1 cellular context compared by ENCODE assay signal in the genomic region with DNA sequence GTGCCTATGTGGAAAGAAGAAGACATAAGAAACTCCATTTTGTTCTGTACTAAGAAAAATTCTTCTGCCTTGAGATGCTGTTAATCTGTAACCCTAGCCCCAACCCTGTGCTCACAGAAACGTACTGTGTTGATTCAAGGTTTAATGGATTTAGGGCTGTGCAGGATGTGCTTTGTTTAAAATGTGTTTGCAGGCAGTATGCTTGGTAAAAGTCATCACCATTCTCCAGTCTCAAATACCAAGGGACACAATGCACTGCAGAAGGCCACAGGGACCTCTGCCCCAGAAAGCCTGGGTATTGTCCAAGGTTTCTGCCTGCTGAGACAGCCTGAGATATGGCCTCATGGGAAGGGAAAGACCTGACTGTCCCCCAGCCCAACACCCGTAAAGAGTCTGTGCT.
A peak's percentile ranks its signal among the peaks of the same experiment; 100 is the strongest.
TF ChIP-seq lines count a peak whose summit lies in the region.
"Not testable (repeated sequence)": the region's sequence is repeated elsewhere in the genome, so short reads cannot be mapped to it uniquely, and the experiment has no call there.

No MANE protein-coding gene starts in this region.

TF ChIP-seq in HepG2, 621 proteins besides CTCF, POLR2A, EP300 and RAD21 (continues in another document):
- peak; percentile 96 for TF ChIP-seq PITX1 (CRISPR knock-in tag; IDR thresholded peaks at IDR 0.05)
- TF ChIP-seq SOX5 (CRISPR knock-in tag; IDR thresholded peaks at IDR 0.05; ENCODE audit: borderline replicate concordance): peak; percentile 82
- TF ChIP-seq, protein P1, sequence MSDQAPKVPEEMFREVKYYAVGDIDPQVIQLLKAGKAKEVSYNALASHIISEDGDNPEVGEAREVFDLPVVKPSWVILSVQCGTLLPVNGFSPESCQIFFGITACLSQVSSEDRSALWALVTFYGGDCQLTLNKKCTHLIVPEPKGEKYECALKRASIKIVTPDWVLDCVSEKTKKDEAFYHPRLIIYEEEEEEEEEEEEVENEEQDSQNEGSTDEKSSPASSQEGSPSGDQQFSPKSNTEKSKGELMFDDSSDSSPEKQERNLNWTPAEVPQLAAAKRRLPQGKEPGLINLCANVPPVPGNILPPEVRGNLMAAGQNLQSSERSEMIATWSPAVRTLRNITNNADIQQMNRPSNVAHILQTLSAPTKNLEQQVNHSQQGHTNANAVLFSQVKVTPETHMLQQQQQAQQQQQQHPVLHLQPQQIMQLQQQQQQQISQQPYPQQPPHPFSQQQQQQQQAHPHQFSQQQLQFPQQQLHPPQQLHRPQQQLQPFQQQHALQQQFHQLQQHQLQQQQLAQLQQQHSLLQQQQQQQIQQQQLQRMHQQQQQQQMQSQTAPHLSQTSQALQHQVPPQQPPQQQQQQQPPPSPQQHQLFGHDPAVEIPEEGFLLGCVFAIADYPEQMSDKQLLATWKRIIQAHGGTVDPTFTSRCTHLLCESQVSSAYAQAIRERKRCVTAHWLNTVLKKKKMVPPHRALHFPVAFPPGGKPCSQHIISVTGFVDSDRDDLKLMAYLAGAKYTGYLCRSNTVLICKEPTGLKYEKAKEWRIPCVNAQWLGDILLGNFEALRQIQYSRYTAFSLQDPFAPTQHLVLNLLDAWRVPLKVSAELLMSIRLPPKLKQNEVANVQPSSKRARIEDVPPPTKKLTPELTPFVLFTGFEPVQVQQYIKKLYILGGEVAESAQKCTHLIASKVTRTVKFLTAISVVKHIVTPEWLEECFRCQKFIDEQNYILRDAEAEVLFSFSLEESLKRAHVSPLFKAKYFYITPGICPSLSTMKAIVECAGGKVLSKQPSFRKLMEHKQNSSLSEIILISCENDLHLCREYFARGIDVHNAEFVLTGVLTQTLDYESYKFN (CRISPR knock-in tag; conservative IDR thresholded peaks at IDR 0.05): peak; percentile 74
- TF ChIP-seq, protein P2, sequence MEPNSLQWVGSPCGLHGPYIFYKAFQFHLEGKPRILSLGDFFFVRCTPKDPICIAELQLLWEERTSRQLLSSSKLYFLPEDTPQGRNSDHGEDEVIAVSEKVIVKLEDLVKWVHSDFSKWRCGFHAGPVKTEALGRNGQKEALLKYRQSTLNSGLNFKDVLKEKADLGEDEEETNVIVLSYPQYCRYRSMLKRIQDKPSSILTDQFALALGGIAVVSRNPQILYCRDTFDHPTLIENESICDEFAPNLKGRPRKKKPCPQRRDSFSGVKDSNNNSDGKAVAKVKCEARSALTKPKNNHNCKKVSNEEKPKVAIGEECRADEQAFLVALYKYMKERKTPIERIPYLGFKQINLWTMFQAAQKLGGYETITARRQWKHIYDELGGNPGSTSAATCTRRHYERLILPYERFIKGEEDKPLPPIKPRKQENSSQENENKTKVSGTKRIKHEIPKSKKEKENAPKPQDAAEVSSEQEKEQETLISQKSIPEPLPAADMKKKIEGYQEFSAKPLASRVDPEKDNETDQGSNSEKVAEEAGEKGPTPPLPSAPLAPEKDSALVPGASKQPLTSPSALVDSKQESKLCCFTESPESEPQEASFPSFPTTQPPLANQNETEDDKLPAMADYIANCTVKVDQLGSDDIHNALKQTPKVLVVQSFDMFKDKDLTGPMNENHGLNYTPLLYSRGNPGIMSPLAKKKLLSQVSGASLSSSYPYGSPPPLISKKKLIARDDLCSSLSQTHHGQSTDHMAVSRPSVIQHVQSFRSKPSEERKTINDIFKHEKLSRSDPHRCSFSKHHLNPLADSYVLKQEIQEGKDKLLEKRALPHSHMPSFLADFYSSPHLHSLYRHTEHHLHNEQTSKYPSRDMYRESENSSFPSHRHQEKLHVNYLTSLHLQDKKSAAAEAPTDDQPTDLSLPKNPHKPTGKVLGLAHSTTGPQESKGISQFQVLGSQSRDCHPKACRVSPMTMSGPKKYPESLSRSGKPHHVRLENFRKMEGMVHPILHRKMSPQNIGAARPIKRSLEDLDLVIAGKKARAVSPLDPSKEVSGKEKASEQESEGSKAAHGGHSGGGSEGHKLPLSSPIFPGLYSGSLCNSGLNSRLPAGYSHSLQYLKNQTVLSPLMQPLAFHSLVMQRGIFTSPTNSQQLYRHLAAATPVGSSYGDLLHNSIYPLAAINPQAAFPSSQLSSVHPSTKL (CRISPR knock-in tag; IDR thresholded peaks at IDR 0.05): peak; percentile 49; the same call in 1 of the 2 replicates
- TF ChIP-seq FOXA1, SOX6, LCORL, FOXP1 (IDR thresholded peaks at IDR 0.05): not testable (repeated sequence)
- TF ChIP-seq FOXA1 (CRISPR knock-in tag; IDR thresholded peaks at IDR 0.05): peak; percentile 68
- TF ChIP-seq, protein P3, sequence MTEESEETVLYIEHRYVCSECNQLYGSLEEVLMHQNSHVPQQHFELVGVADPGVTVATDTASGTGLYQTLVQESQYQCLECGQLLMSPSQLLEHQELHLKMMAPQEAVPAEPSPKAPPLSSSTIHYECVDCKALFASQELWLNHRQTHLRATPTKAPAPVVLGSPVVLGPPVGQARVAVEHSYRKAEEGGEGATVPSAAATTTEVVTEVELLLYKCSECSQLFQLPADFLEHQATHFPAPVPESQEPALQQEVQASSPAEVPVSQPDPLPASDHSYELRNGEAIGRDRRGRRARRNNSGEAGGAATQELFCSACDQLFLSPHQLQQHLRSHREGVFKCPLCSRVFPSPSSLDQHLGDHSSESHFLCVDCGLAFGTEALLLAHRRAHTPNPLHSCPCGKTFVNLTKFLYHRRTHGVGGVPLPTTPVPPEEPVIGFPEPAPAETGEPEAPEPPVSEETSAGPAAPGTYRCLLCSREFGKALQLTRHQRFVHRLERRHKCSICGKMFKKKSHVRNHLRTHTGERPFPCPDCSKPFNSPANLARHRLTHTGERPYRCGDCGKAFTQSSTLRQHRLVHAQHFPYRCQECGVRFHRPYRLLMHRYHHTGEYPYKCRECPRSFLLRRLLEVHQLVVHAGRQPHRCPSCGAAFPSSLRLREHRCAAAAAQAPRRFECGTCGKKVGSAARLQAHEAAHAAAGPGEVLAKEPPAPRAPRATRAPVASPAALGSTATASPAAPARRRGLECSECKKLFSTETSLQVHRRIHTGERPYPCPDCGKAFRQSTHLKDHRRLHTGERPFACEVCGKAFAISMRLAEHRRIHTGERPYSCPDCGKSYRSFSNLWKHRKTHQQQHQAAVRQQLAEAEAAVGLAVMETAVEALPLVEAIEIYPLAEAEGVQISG (CRISPR knock-in tag; IDR thresholded peaks at IDR 0.05): 0 out of 2 replicates have a peak, but pooled peaks have one; percentile 17
- peak; percentile 76 for TF ChIP-seq SOX6 (CRISPR knock-in tag; IDR thresholded peaks at IDR 0.05)
- TF ChIP-seq ZNF605 (CRISPR knock-in tag; IDR thresholded peaks at IDR 0.05): peak; percentile 56; the same call in 1 of the 2 replicates
- TF ChIP-seq, protein P4, sequence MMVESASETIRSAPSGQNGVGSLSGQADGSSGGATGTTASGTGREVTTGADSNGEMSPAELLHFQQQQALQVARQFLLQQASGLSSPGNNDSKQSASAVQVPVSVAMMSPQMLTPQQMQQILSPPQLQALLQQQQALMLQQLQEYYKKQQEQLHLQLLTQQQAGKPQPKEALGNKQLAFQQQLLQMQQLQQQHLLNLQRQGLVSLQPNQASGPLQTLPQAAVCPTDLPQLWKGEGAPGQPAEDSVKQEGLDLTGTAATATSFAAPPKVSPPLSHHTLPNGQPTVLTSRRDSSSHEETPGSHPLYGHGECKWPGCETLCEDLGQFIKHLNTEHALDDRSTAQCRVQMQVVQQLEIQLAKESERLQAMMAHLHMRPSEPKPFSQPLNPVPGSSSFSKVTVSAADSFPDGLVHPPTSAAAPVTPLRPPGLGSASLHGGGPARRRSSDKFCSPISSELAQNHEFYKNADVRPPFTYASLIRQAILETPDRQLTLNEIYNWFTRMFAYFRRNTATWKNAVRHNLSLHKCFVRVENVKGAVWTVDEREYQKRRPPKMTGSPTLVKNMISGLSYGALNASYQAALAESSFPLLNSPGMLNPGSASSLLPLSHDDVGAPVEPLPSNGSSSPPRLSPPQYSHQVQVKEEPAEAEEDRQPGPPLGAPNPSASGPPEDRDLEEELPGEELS (CRISPR knock-in tag; IDR thresholded peaks at IDR 0.05): peak; percentile 35; the same call in 1 of the 2 replicates
- TF ChIP-seq SAP130 (CRISPR knock-in tag; IDR thresholded peaks at IDR 0.05; ENCODE audit: low read depth): peak; percentile 56
- TF ChIP-seq ZNF614 (CRISPR knock-in tag; IDR thresholded peaks at IDR 0.05; ENCODE audit: borderline replicate concordance): 0 out of 2 replicates have a peak, but pooled peaks have one; percentile 17
- TF ChIP-seq LCORL (CRISPR knock-in tag; IDR thresholded peaks at IDR 0.05): peak; percentile 47; the same call in 1 of the 2 replicates
- TF ChIP-seq ZMYM4 (CRISPR knock-in tag; IDR thresholded peaks at IDR 0.05): 0 out of 2 replicates have a peak, but pooled peaks have one; percentile 20
- peak; percentile 45; the same call in 1 of the 2 replicates for TF ChIP-seq FOXP1 (CRISPR knock-in tag; IDR thresholded peaks at IDR 0.05)
- TF ChIP-seq ZNF143 (CRISPR knock-in tag; IDR thresholded peaks at IDR 0.05): peak; percentile 51
- TF ChIP-seq PHF21A (CRISPR knock-in tag; IDR thresholded peaks at IDR 0.05): peak; percentile 48; the same call in 1 of the 2 replicates
- TF ChIP-seq FOXA3 (CRISPR knock-in tag; IDR thresholded peaks at IDR 0.05): peak; percentile 41
- peak; percentile 60 for TF ChIP-seq TEAD3 (CRISPR knock-in tag; optimal IDR thresholded peaks at IDR 0.05; ENCODE audit: borderline replicate concordance)
- 0 out of 2 replicates have a peak, but pooled peaks have one; percentile 42 for TF ChIP-seq ZSCAN29 (CRISPR knock-in tag; conservative IDR thresholded peaks at IDR 0.05)
- TF ChIP-seq HOXA3 (CRISPR knock-in tag; IDR thresholded peaks at IDR 0.05): 0 out of 2 replicates have a peak, but pooled peaks have one; percentile 27
- peak; percentile 96 for TF ChIP-seq PPARG (CRISPR knock-in tag; conservative IDR thresholded peaks at IDR 0.05)
- peak; percentile 52; the same call in 1 of the 2 replicates for TF ChIP-seq MED1 (CRISPR knock-in tag; IDR thresholded peaks at IDR 0.05)
- peak; percentile 55; the same call in 1 of the 2 replicates for TF ChIP-seq DPF2 (CRISPR knock-in tag; IDR thresholded peaks at IDR 0.05; ENCODE audit: borderline replicate concordance, low read depth)
- 0 out of 2 replicates have a peak, but pooled peaks have one; percentile 29 for TF ChIP-seq ZNF572 (CRISPR knock-in tag; IDR thresholded peaks at IDR 0.05)
- peak; percentile 71 for TF ChIP-seq SOX13 (IDR thresholded peaks at IDR 0.05)
- peak in 1 of 2 experiments; percentile 86; a peak in 2 of 4 replicates for TF ChIP-seq SOX13 (CRISPR knock-in tag; conservative IDR thresholded peaks at IDR 0.05 in 1 of 2, IDR thresholded peaks at IDR 0.05 in 1 of 2)
- TF ChIP-seq, protein P5, sequence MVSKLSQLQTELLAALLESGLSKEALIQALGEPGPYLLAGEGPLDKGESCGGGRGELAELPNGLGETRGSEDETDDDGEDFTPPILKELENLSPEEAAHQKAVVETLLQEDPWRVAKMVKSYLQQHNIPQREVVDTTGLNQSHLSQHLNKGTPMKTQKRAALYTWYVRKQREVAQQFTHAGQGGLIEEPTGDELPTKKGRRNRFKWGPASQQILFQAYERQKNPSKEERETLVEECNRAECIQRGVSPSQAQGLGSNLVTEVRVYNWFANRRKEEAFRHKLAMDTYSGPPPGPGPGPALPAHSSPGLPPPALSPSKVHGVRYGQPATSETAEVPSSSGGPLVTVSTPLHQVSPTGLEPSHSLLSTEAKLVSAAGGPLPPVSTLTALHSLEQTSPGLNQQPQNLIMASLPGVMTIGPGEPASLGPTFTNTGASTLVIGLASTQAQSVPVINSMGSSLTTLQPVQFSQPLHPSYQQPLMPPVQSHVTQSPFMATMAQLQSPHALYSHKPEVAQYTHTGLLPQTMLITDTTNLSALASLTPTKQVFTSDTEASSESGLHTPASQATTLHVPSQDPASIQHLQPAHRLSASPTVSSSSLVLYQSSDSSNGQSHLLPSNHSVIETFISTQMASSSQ (IDR thresholded peaks at IDR 0.05; ENCODE audit: low read depth): peak; percentile 47; the same call in 1 of the 2 replicates
- TF ChIP-seq, protein P5 (CRISPR knock-in tag; IDR thresholded peaks at IDR 0.05; ENCODE audit: borderline replicate concordance): not testable (repeated sequence)
- TF ChIP-seq, protein P6, sequence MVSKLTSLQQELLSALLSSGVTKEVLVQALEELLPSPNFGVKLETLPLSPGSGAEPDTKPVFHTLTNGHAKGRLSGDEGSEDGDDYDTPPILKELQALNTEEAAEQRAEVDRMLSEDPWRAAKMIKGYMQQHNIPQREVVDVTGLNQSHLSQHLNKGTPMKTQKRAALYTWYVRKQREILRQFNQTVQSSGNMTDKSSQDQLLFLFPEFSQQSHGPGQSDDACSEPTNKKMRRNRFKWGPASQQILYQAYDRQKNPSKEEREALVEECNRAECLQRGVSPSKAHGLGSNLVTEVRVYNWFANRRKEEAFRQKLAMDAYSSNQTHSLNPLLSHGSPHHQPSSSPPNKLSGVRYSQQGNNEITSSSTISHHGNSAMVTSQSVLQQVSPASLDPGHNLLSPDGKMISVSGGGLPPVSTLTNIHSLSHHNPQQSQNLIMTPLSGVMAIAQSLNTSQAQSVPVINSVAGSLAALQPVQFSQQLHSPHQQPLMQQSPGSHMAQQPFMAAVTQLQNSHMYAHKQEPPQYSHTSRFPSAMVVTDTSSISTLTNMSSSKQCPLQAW (CRISPR knock-in tag; IDR thresholded peaks at IDR 0.05): peak; percentile 46; the same call in 1 of the 2 replicates
